ENCODE assay signal across 1 cellular context in genomic region chr2:8488001-8488738, GRCh38.
TF ChIP-seq lines count a peak whose summit lies in the region.

No MANE protein-coding gene starts in this region.

TF ChIP-seq in GM23338, 12 proteins besides CTCF, POLR2A, EP300 and RAD21 (continued from another document):
- TF ChIP-seq ZNF462 (CRISPR knock-in tag; IDR thresholded peaks at IDR 0.05) (no peak), JUNB (IDR thresholded peaks at IDR 0.05; ENCODE audit: unreplicated experiment) (no peak)
- TF ChIP-seq, protein P1, sequence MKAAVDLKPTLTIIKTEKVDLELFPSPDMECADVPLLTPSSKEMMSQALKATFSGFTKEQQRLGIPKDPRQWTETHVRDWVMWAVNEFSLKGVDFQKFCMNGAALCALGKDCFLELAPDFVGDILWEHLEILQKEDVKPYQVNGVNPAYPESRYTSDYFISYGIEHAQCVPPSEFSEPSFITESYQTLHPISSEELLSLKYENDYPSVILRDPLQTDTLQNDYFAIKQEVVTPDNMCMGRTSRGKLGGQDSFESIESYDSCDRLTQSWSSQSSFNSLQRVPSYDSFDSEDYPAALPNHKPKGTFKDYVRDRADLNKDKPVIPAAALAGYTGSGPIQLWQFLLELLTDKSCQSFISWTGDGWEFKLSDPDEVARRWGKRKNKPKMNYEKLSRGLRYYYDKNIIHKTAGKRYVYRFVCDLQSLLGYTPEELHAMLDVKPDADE (IDR thresholded peaks at IDR 0.05), result no peak
TF ChIP-seq in GM23338: peak in this region for 0.
